15 cellular contexts compared by ENCODE assay signal in genomic region chr7:22447008-22447407, GRCh38.
DNase-seq lines count a peak whose midpoint lies in the region; ATAC-seq lines count a peak whose summit lies in the region.
"Had no signal": no experiment of that assay in that cellular context is flagged by ENCODE, and none has a peak within 500 bp of the region (broad histone marks: within the 10 kb centered on the region; RNA-seq: fewer than 3 reads in every experiment).

No MANE protein-coding gene starts in this region.

- peaks cover 29% of the 10 kb centered on the region for H3K4me1 Mint-ChIP-seq in stimulated activated memory B cell treated with anti-CD40 and anti-IgM and Interleukin-4, amounts not matched to agents 10 μg/mL and 1 μg/mL and 100 μg/mL, for 72 hours
- peaks cover 16% of the 10 kb centered on the region for H3K4me1 Mint-ChIP-seq in activated naive CD8-positive, alpha-beta T cell treated with anti-CD3 and anti-CD28 coated beads, Interleukin-2, amount 50 U/mL, for 24 hours

- peaks cover 6% of the 10 kb centered on the region for H3K27me3 Mint-ChIP-seq in stimulated activated memory B cell treated with anti-CD40 and anti-IgM and Interleukin-4, amounts not matched to agents 10 μg/mL and 1 μg/mL and 100 μg/mL, for 72 hours
- H3K27me3 Mint-ChIP-seq in activated naive CD8-positive, alpha-beta T cell treated with anti-CD3 and anti-CD28 coated beads, Interleukin-2, amount 50 U/mL, for 24 hours, result peaks cover 14% of the 10 kb centered on the region

- H3K27ac Mint-ChIP-seq in stimulated activated memory B cell treated with anti-CD40 and anti-IgM and Interleukin-4, amounts not matched to agents 10 μg/mL and 1 μg/mL and 100 μg/mL, for 72 hours, result no peak overlapping the region
- H3K27ac Mint-ChIP-seq in activated naive CD8-positive, alpha-beta T cell treated with anti-CD3 and anti-CD28 coated beads, Interleukin-2, amount 50 U/mL, for 24 hours, result no peak overlapping the region
- H3K27ac Mint-ChIP-seq: activated CD8-positive, alpha-beta T cell treated with anti-CD3 and anti-CD28 coated beads, Interleukin-2, amount 10 ng/mL, durations not matched to agents 7 days and 5 days; CD14-positive monocyte; mesothelial cell of epicardium had no signal

- ATAC-seq in GM21723 (IDR thresholded peaks at IDR 0.05; ENCODE audit: unreplicated experiment) (peak; percentile 34), HG03565 (IDR thresholded peaks at IDR 0.05; ENCODE audit: unreplicated experiment) (peak; percentile 28)
- peak; percentile 61 for ATAC-seq in stimulated activated memory B cell treated with anti-CD40 and anti-IgM and Interleukin-4, amounts not matched to agents 10 μg/mL and 1 μg/mL and 100 μg/mL, for 72 hours
- ATAC-seq in activated naive CD8-positive, alpha-beta T cell treated with anti-CD3 and anti-CD28 coated beads, Interleukin-2, amount 50 U/mL, for 24 hours, result no peak
- ATAC-seq: activated CD8-positive, alpha-beta T cell treated with anti-CD3 and anti-CD28 coated beads, Interleukin-2, amount 10 ng/mL, durations not matched to agents 7 days and 5 days had no signal

- H3K36me3 Mint-ChIP-seq in stimulated activated memory B cell treated with anti-CD40 and anti-IgM and Interleukin-4, amounts not matched to agents 10 μg/mL and 1 μg/mL and 100 μg/mL, for 72 hours, result no peaks in the 10 kb centered on the region
- no peaks in the 10 kb centered on the region for H3K36me3 Mint-ChIP-seq in activated naive CD8-positive, alpha-beta T cell treated with anti-CD3 and anti-CD28 coated beads, Interleukin-2, amount 50 U/mL, for 24 hours (ENCODE audit: low read depth)
- H3K36me3 Mint-ChIP-seq: CD14-positive monocyte, mesothelial cell of epicardium had no signal

- no peak overlapping the region for H3K4me3 Mint-ChIP-seq in stimulated activated memory B cell treated with anti-CD40 and anti-IgM and Interleukin-4, amounts not matched to agents 10 μg/mL and 1 μg/mL and 100 μg/mL, for 72 hours
- H3K4me3 Mint-ChIP-seq in activated naive CD8-positive, alpha-beta T cell treated with anti-CD3 and anti-CD28 coated beads, Interleukin-2, amount 50 U/mL, for 24 hours, result no peak overlapping the region
- H3K4me3 Mint-ChIP-seq: activated CD8-positive, alpha-beta T cell treated with anti-CD3 and anti-CD28 coated beads, Interleukin-2, amount 10 ng/mL, durations not matched to agents 7 days and 5 days; CD14-positive monocyte; mesothelial cell of epicardium had no signal

- peak; percentile 73 for DNase-seq in DMS53 treated with DMSO at 0.1 percent for 48 hours (lab: John Stamatoyannopoulos, UW; ENCODE audit: unreplicated experiment)
- no peak for DNase-seq in DMS53 (lab: John Stamatoyannopoulos, UW)
- DNase-seq in activated naive CD8-positive, alpha-beta T cell treated with anti-CD3 and anti-CD28 coated beads, Interleukin-2, amount 50 U/mL, for 24 hours, result no peak
- no peak for DNase-seq in DMS79 treated with DMSO at 0.1 percent for 48 hours (lab: John Stamatoyannopoulos, UW)
- DNase-seq in NCI-H2107 treated with DMSO at 0.1 percent for 48 hours (lab: John Stamatoyannopoulos, UW; ENCODE audit: unreplicated experiment), result no peak
- DNase-seq: activated CD8-positive, alpha-beta T cell treated with anti-CD3 and anti-CD28 coated beads, Interleukin-2, amount 10 ng/mL, durations not matched to agents 7 days and 5 days; aorta; GOT3; SJCRH30; stimulated activated naive CD8-positive, alpha-beta T cell treated with anti-CD3 and anti-CD28 coated beads, Interleukin-15, Interleukin-2, amounts not matched to agents 100 U/mL and 50 U/mL, for 24 hours had no signal

- H3K9me3 Mint-ChIP-seq in stimulated activated memory B cell treated with anti-CD40 and anti-IgM and Interleukin-4, amounts not matched to agents 10 μg/mL and 1 μg/mL and 100 μg/mL, for 72 hours, result no peaks in the 10 kb centered on the region
- H3K9me3 Mint-ChIP-seq in activated naive CD8-positive, alpha-beta T cell treated with anti-CD3 and anti-CD28 coated beads, Interleukin-2, amount 50 U/mL, for 24 hours, result no peaks in the 10 kb centered on the region
